18 cellular contexts compared by ENCODE assay signal in the genomic region with DNA sequence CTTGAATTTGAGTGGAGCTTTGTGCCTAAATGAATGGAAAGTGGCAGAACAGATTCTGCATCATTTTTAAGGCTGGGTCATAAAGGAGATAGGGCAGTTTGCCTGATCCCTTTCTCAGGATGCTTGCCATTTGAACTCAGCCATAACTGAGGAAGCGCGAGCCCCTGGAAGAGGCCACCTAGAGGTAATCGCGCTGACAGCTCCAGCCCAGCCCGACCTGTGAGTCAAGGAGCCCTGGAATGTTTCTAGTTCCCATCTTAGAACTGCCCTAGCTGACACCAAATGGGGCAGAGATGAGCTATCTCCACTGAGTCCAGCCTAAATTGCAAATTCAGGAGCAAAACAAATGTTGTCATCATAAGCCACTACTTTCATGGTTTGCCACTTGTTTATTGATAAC.
DNase-seq lines count a peak whose midpoint lies in the region; ATAC-seq, FAIRE-seq and TF ChIP-seq lines count a peak whose summit lies in the region.
"Had no signal": no experiment of that assay in that cellular context is flagged by ENCODE, and none has a peak within 500 bp of the region (broad histone marks: within the 10 kb centered on the region; RNA-seq: fewer than 3 reads in every experiment).

No MANE protein-coding gene starts in this region.

- no peak overlapping the region for H3K4me3 Mint-ChIP-seq in WTC11
- H3K4me3 Mint-ChIP-seq in activated naive CD8-positive, alpha-beta T cell treated with anti-CD3 and anti-CD28 coated beads, Interleukin-2, amount 50 U/mL, for 24 hours: no peak overlapping the region

- DNase-seq in HepG2 (ENCODE audit: low spot score) (no peak), right lobe of liver (no peak), WTC11 (ENCODE audit: low spot score) (peak; percentile 42), islet precursor cell (peak; percentile 86), DMS114 treated with DMSO at 0.1 percent for 48 hours (lab: John Stamatoyannopoulos, UW; ENCODE audit: unreplicated experiment) (no peak), suprapubic skin (ENCODE audit: low spot score in 2 of 2) (no peak)
- DNase-seq in activated naive CD8-positive, alpha-beta T cell treated with anti-CD3 and anti-CD28 coated beads, Interleukin-2, amount 50 U/mL, for 24 hours: no peak
- DNase-seq: C1 segment of cervical spinal cord, DMS153, KBM-7, NCI-H1417 treated with DMSO at 0.1 percent for 48 hours, NCI-H1930, NCI-H446 treated with DMSO at 0.1 percent for 48 hours, NCI-H774 had no signal

- H3K27me3 ChIP-seq in HepG2 (ENCODE audit: control insufficient read depth in 1 of 2, insufficient read depth in 2 of 2, low read length in 2 of 2): no peaks in the 10 kb centered on the region
- H3K27me3 ChIP-seq in right lobe of liver: no peaks in the 10 kb centered on the region
- H3K27me3 ChIP-seq in suprapubic skin: no peaks in the 10 kb centered on the region

- H3K36me3 ChIP-seq in HepG2 (replicated peaks in 1 of 2; ENCODE audit: control insufficient read depth in 1 of 2, insufficient read depth in 2 of 2, low read length in 2 of 2) (no peaks in the 10 kb centered on the region), right lobe of liver (no peaks in the 10 kb centered on the region), suprapubic skin (no peaks in the 10 kb centered on the region)

- CTCF ChIA-PET in HepG2 (lab: Yijun Ruan, JAX; ENCODE audit: low intra/inter-chr PET ratio, low total read pairs) (no interaction called here), WTC11 (lab: Charles Lee) (interaction anchor here (1.1 kb wide), 1 partner anchor 112 kb away, joined by 4 read pairs; no protein-coding TSS in a partner anchor)

- no TSS peak for BruUV-seq in HepG2 (replicated peaks; lab: Mats Ljungman, UMichigan)

- H3K9me3 ChIP-seq in HepG2 (ENCODE audit: low read length) (no peaks in the 10 kb centered on the region), right lobe of liver (no peaks in the 10 kb centered on the region), suprapubic skin (no peaks in the 10 kb centered on the region)

- H3K79me2 ChIP-seq in HepG2 (ENCODE audit: insufficient read depth, low read length): no peaks in the 10 kb centered on the region

- H2AFZ ChIP-seq in HepG2 (ENCODE audit: low read length): no peak overlapping the region

- peaks cover 3% of the 10 kb centered on the region for H3K4me1 Mint-ChIP-seq in WTC11
- no peaks in the 10 kb centered on the region for H3K4me1 Mint-ChIP-seq in activated naive CD8-positive, alpha-beta T cell treated with anti-CD3 and anti-CD28 coated beads, Interleukin-2, amount 50 U/mL, for 24 hours

- no peak overlapping the region for H3K9ac ChIP-seq in HepG2 (ENCODE audit: insufficient read depth, low read depth, low read length)

- H3K27me3 Mint-ChIP-seq in WTC11 (ENCODE audit: low read depth): no peaks in the 10 kb centered on the region
- H3K27me3 Mint-ChIP-seq in activated naive CD8-positive, alpha-beta T cell treated with anti-CD3 and anti-CD28 coated beads, Interleukin-2, amount 50 U/mL, for 24 hours: no peaks in the 10 kb centered on the region

- TF ChIP-seq EP300 in HepG2 (IDR thresholded peaks at IDR 0.05; ENCODE audit: low read depth in 2 of 2, low read length in 2 of 2): no peak
- TF ChIP-seq EP300 in HepG2 (CRISPR knock-in tag; IDR thresholded peaks at IDR 0.05; ENCODE audit: borderline replicate concordance): no peak
- TF ChIP-seq EP300 in suprapubic skin (IDR thresholded peaks at IDR 0.05): no peak

- no peaks in the 10 kb centered on the region for H3K36me3 Mint-ChIP-seq in WTC11
- no peaks in the 10 kb centered on the region for H3K36me3 Mint-ChIP-seq in activated naive CD8-positive, alpha-beta T cell treated with anti-CD3 and anti-CD28 coated beads, Interleukin-2, amount 50 U/mL, for 24 hours (ENCODE audit: low read depth)

- 7% methylated on average over 5 of the region's 5 CpGs for WGBS in HepG2 (ENCODE audit: low lambda C conversion rate)
- WGBS in right lobe of liver (ENCODE audit: insufficient coverage, low coverage, low lambda C conversion rate, missing lambda C conversion rate): 57% methylated on average over 5 of the region's 5 CpGs
- WGBS in suprapubic skin: 65% methylated on average over 5 of the region's 5 CpGs

- H3K9me3 Mint-ChIP-seq in WTC11: no peaks in the 10 kb centered on the region
- H3K9me3 Mint-ChIP-seq in activated naive CD8-positive, alpha-beta T cell treated with anti-CD3 and anti-CD28 coated beads, Interleukin-2, amount 50 U/mL, for 24 hours: no peaks in the 10 kb centered on the region

- POLR2A ChIA-PET in HepG2 (lab: Yijun Ruan, JAX) (no interaction called here), WTC11 (lab: Charles Lee) (no interaction called here)

- H3K27ac ChIP-seq in HepG2 (ENCODE audit: extremely low read length, insufficient read depth, low read length): no peak overlapping the region
- H3K27ac ChIP-seq in right lobe of liver: no peak overlapping the region
- no peak overlapping the region for H3K27ac ChIP-seq in suprapubic skin

- no peak overlapping the region for H3K4me2 ChIP-seq in HepG2 (ENCODE audit: low read depth, low read length)

- TF ChIP-seq POLR2A in HepG2 (IDR thresholded peaks at IDR 0.05; ENCODE audit: insufficient read depth in 1 of 2, low read depth in 2 of 2, low read length in 2 of 2) (no peak), right lobe of liver (IDR thresholded peaks at IDR 0.05) (no peak), suprapubic skin (IDR thresholded peaks at IDR 0.05) (no peak)

- no peak for FAIRE-seq in HepG2 (lab: Jason Lieb, UNC)
- FAIRE-seq: A204.1, GM19239 had no signal

- ATAC-seq in HepG2 (0 out of 3 replicates have a peak, but pooled peaks have one; percentile 26), right lobe of liver (no peak), WTC11 (peak; percentile 96), GM18858 (IDR thresholded peaks at IDR 0.05; ENCODE audit: unreplicated experiment) (no peak)
- ATAC-seq in activated naive CD8-positive, alpha-beta T cell treated with anti-CD3 and anti-CD28 coated beads, Interleukin-2, amount 50 U/mL, for 24 hours: no peak
- ATAC-seq: Panc1 had no signal

- no peak overlapping the region for H3K27ac Mint-ChIP-seq in WTC11
- H3K27ac Mint-ChIP-seq in activated naive CD8-positive, alpha-beta T cell treated with anti-CD3 and anti-CD28 coated beads, Interleukin-2, amount 50 U/mL, for 24 hours: no peak overlapping the region

- intact Hi-C loops in HepG2 (cut with micrococcal nuclease; ENCODE audit: unreplicated experiment): no loop called here
- intact Hi-C loops in right lobe of liver (cut with DNase I): no loop called here

- in situ Hi-C loops in HepG2 (cut with HindIII; ENCODE audit: extremely low pct_ligation_motif_present, low pct_unique_long_range_greater_than_20kb): no loop called here

- TF ChIP-seq RAD21 in HepG2 (CRISPR knock-in tag; IDR thresholded peaks at IDR 0.05): no peak

- TF ChIP-seq CTCF in HepG2 (CRISPR knock-in tag; IDR thresholded peaks at IDR 0.05): no peak
- no peak for TF ChIP-seq CTCF in right lobe of liver (IDR thresholded peaks at IDR 0.05)
- no peak for TF ChIP-seq CTCF in WTC11 (IDR thresholded peaks at IDR 0.05)
- TF ChIP-seq CTCF in suprapubic skin (IDR thresholded peaks at IDR 0.05): no peak

- H3K4me1 ChIP-seq in HepG2 (ENCODE audit: insufficient read depth, low read length) (no peaks in the 10 kb centered on the region), right lobe of liver (no peaks in the 10 kb centered on the region), suprapubic skin (peaks cover 4% of the 10 kb centered on the region)

- H3K4me3 ChIP-seq in HepG2 (replicated peaks in 1 of 3; ENCODE audit: insufficient read depth in 1 of 3, low read depth in 2 of 3, low read length in 3 of 3) (no peak overlapping the region), right lobe of liver (no peak overlapping the region), suprapubic skin (no peak overlapping the region)

- no peaks in the 10 kb centered on the region for H4K20me1 ChIP-seq in HepG2 (ENCODE audit: insufficient read depth, low read length)

TF ChIP-seq in HepG2, 621 proteins besides CTCF, POLR2A, EP300 and RAD21 (continues in another document):
- TF ChIP-seq SAFB2 (CRISPR knock-in tag; IDR thresholded peaks at IDR 0.05; ENCODE audit: borderline replicate concordance, low read depth): no peak
- TF ChIP-seq SPEN (CRISPR knock-in tag; IDR thresholded peaks at IDR 0.05; ENCODE audit: low read depth): no peak
- TF ChIP-seq, protein P1, sequence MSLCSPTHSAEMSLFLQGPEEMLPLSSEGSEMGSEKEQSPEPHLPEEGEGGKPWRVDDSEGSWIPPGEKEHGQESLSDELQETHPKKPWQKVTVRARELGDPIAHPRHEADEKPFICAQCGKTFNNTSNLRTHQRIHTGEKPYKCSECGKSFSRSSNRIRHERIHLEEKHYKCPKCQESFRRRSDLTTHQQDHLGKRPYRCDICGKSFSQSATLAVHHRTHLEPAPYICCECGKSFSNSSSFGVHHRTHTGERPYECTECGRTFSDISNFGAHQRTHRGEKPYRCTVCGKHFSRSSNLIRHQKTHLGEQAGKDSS (CRISPR knock-in tag; IDR thresholded peaks at IDR 0.05; ENCODE audit: borderline replicate concordance, low read depth): no peak
- no peak for TF ChIP-seq ZBTB42 (CRISPR knock-in tag; IDR thresholded peaks at IDR 0.05)
- TF ChIP-seq SATB2 (CRISPR knock-in tag; IDR thresholded peaks at IDR 0.05): no peak

TF ChIP-seq in WTC11, 78 proteins besides CTCF, POLR2A, EP300 and RAD21 (continues in another document):
- no peak for TF ChIP-seq ETV6 (CRISPR knock-in tag; IDR thresholded peaks at IDR 0.05)
- no peak for TF ChIP-seq GABPB1 (CRISPR knock-in tag; IDR thresholded peaks at IDR 0.05)
- no peak for TF ChIP-seq SOX15 (CRISPR knock-in tag; IDR thresholded peaks at IDR 0.05)
- TF ChIP-seq, protein P2, sequence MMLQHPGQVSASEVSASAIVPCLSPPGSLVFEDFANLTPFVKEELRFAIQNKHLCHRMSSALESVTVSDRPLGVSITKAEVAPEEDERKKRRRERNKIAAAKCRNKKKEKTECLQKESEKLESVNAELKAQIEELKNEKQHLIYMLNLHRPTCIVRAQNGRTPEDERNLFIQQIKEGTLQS (CRISPR knock-in tag; conservative IDR thresholded peaks at IDR 0.05): no peak
- TF ChIP-seq, protein P3, sequence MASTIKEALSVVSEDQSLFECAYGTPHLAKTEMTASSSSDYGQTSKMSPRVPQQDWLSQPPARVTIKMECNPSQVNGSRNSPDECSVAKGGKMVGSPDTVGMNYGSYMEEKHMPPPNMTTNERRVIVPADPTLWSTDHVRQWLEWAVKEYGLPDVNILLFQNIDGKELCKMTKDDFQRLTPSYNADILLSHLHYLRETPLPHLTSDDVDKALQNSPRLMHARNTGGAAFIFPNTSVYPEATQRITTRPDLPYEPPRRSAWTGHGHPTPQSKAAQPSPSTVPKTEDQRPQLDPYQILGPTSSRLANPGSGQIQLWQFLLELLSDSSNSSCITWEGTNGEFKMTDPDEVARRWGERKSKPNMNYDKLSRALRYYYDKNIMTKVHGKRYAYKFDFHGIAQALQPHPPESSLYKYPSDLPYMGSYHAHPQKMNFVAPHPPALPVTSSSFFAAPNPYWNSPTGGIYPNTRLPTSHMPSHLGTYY (CRISPR knock-in tag; IDR thresholded peaks at IDR 0.05): no peak

Comparison
In these comparisons a context has a peak if more than half of its experiments do, and no peak if none do; other contexts are left out.
1. ATAC-seq: peak in HepG2 (single experiment) and WTC11 (single experiment); none in right lobe of liver (0 of 4), GM18858 (single experiment) and activated naive CD8-positive, alpha-beta T cell treated with anti-CD3 and anti-CD28 coated beads, Interleukin-2, amount 50 U/mL, for 24 hours (single experiment).
2. DNase-seq: peak in WTC11 (single experiment) and islet precursor cell (single experiment); none in HepG2 (single experiment), right lobe of liver (0 of 3), DMS114 treated with DMSO at 0.1 percent for 48 hours (single experiment), suprapubic skin (0 of 2) and activated naive CD8-positive, alpha-beta T cell treated with anti-CD3 and anti-CD28 coated beads, Interleukin-2, amount 50 U/mL, for 24 hours (single experiment).